In the genomic region with DNA sequence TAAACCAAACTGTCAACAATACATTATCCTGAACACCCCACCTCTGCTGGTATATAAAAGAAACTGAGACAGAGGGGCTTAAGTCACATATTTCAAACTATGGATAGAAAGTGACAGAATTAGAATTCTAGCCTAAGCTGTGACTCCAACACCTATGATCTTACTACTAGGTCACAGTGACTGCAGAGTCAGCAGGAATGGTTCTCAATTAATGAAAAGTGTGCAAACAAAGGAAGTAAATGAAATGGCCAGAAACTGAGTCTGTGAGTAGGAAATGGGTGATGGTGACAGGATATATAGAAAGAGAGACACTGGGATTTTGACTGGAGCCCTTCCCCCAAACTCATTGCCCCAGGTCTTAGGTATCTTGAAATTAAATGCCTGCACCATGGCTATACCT, we compare ENCODE assay signal across 27 cellular contexts. TPM values are rescaled to one million over a fixed set of nuclear protein-coding genes. Genes with fewer than 3 reads are reported as not detected.
"Had no signal": no experiment of that assay in that cellular context is flagged by ENCODE, and none has a peak within 500 bp of the region (broad histone marks: within the 10 kb centered on the region; RNA-seq: fewer than 3 reads in every experiment).

No MANE protein-coding gene starts in this region.

- H3K4me2 ChIP-seq: hepatocyte, smooth muscle cell had no signal

- FAIRE-seq: endothelial cell of umbilical vein, kidney had no signal

- H2AFZ ChIP-seq: hepatocyte, parathyroid adenoma had no signal

- H3K4me3 ChIP-seq: ascending aorta, gastroesophageal sphincter, hepatocyte, psoas muscle, smooth muscle cell, tibial nerve had no signal

- DNase-seq: activated B cell treated with CpG ODN at 0.5 μM for 24 hours; activated CD4-positive, alpha-beta T cell treated with anti-CD3 and anti-CD28 coated beads, Interleukin-2, amount 50 U/mL, for 1 hour; activated CD8-positive, alpha-beta memory T cell treated with anti-CD3 and anti-CD28 coated beads, Interleukin-2, amount 50 U/mL, for 4 hours; activated T-cell treated with anti-CD3 and anti-CD28 coated beads, Interleukin-2, amount 50 U/mL, for 4 hours; cortex of kidney; effector memory CD8-positive, alpha-beta T cell; kidney; left colon; naive thymus-derived CD8-positive, alpha-beta T cell; nucleus accumbens; psoas muscle; stimulated activated CD4-positive, alpha-beta T cell treated with anti-CD3 and anti-CD28 coated beads, Interleukin-1b, Interleukin-23, amount 100 ng/mL, for 48 hours; stimulated activated naive CD4-positive, alpha-beta T cell; T-cell had no signal

- ATAC-seq: activated T-cell treated with anti-CD3 and anti-CD28 coated beads, Interleukin-2, amount 50 U/mL, for 4 hours; effector memory CD8-positive, alpha-beta T cell; gastroesophageal sphincter; left colon; naive thymus-derived CD8-positive, alpha-beta T cell; psoas muscle; T-cell had no signal

- H3K79me2 ChIP-seq: parathyroid adenoma had no signal

- H3K27me3 Mint-ChIP-seq: activated B cell treated with CpG ODN at 0.5 μM for 24 hours; activated naive CD4-positive, alpha-beta T cell treated with anti-CD3 and anti-CD28 coated beads, Interleukin-2, amount 50 U/mL, for 24 hours; brain; effector memory CD8-positive, alpha-beta T cell; memory B cell; naive thymus-derived CD8-positive, alpha-beta T cell; T-cell had no signal

- H3K4me1 ChIP-seq: ascending aorta, parathyroid adenoma, psoas muscle, tibial nerve had no signal

- H3K4me3 Mint-ChIP-seq: activated B cell treated with CpG ODN at 0.5 μM for 24 hours; activated naive CD4-positive, alpha-beta T cell treated with anti-CD3 and anti-CD28 coated beads, Interleukin-2, amount 50 U/mL, for 24 hours; activated T-cell treated with anti-CD3 and anti-CD28 coated beads, Interleukin-2, amount 50 U/mL, for 4 hours; brain; effector memory CD8-positive, alpha-beta T cell; memory B cell; naive thymus-derived CD8-positive, alpha-beta T cell; neural crest cell; T-cell; T-helper 2 cell treated with Interferon-gamma antibody and Interleukin-4, amounts not matched to agents 5 μg/mL and 100 μg/mL, for 36 hours had no signal

- H3K9me3 Mint-ChIP-seq: activated B cell treated with CpG ODN at 0.5 μM for 24 hours; activated naive CD4-positive, alpha-beta T cell treated with anti-CD3 and anti-CD28 coated beads, Interleukin-2, amount 50 U/mL, for 24 hours; activated T-cell treated with anti-CD3 and anti-CD28 coated beads, Interleukin-2, amount 50 U/mL, for 4 hours; activated T-helper 2 cell treated with anti-CD3 and anti-CD28 coated beads, Interferon-gamma antibody, Interleukin-2, Interleukin-4, amounts not matched to agents 10 μg/mL and 5 μg/mL and 100 μg/mL, durations not matched to agents 14 hours and 24 hours and 36 hours; brain; effector memory CD8-positive, alpha-beta T cell; memory B cell; naive thymus-derived CD8-positive, alpha-beta T cell; neural crest cell; T-cell; T-helper 2 cell treated with Interferon-gamma antibody and Interleukin-4, amounts not matched to agents 5 μg/mL and 100 μg/mL, for 36 hours had no signal

- H3K9me3 ChIP-seq: ascending aorta, gastroesophageal sphincter, psoas muscle, tibial nerve had no signal

- H3K27ac ChIP-seq: ascending aorta, gastroesophageal sphincter, hepatocyte, parathyroid adenoma, psoas muscle, tibial nerve had no signal

- H3K27ac Mint-ChIP-seq: activated B cell treated with CpG ODN at 0.5 μM for 24 hours; activated naive CD4-positive, alpha-beta T cell treated with anti-CD3 and anti-CD28 coated beads, Interleukin-2, amount 50 U/mL, for 24 hours; brain; memory B cell; T-helper 2 cell treated with Interferon-gamma antibody and Interleukin-4, amounts not matched to agents 5 μg/mL and 100 μg/mL, for 36 hours had no signal

- H3K27me3 ChIP-seq: ascending aorta, gastroesophageal sphincter, hepatocyte, tibial nerve had no signal

- H3K9ac ChIP-seq: parathyroid adenoma had no signal

RNA-seq across cellular contexts. Expression of a gene that starts 38.7 kb away (rescaled TPM):
- polyA plus RNA-seq: naive thymus-derived CD8-positive, alpha-beta T cell had no signal
